Comparison of ENCODE assay signal across 19 cellular contexts in genomic region chr10:100943508-100943907, GRCh38.
"Had no signal": no experiment of that assay in that cellular context is flagged by ENCODE, and none has a peak within 500 bp of the region (broad histone marks: within the 10 kb centered on the region; RNA-seq: fewer than 3 reads in every experiment).

No MANE protein-coding gene starts in this region.

- H3K9me3 Mint-ChIP-seq: activated T-cell treated with anti-CD3 and anti-CD28 coated beads, Interleukin-2, amount 50 U/mL, for 4 hours; memory B cell; neural crest cell; stimulated activated naive CD8-positive, alpha-beta T cell treated with anti-CD3 and anti-CD28 coated beads, Interleukin-15, amount 100 ng/mL, for 72 hours had no signal

- H3K27me3 ChIP-seq: gastrocnemius medialis, heart right ventricle, left lung, pancreas, testis, upper lobe of right lung had no signal

- ATAC-seq: gastrocnemius medialis, heart right ventricle, left lung, pancreas, Right ventricle myocardium inferior, upper lobe of right lung had no signal

- H3K27me3 Mint-ChIP-seq: memory B cell; stimulated activated naive CD8-positive, alpha-beta T cell treated with anti-CD3 and anti-CD28 coated beads, Interleukin-15, amount 100 ng/mL, for 72 hours had no signal

- H3K4me3 Mint-ChIP-seq: memory B cell, neural crest cell had no signal

- H3K27ac ChIP-seq: epithelial cell of prostate, gastrocnemius medialis, heart right ventricle, left lung, pancreas, SK-N-MC, testis, upper lobe of right lung had no signal

- H3K4me1 Mint-ChIP-seq: memory B cell, neural crest cell had no signal

- H3K9me3 ChIP-seq: gastrocnemius medialis, heart right ventricle, left lung, pancreas, testis, upper lobe of right lung had no signal

- DNase-seq: activated CD8-positive, alpha-beta memory T cell treated with anti-CD3 and anti-CD28 coated beads for 24 hours; activated T-cell treated with anti-CD3 and anti-CD28 coated beads, Interleukin-2, amount 50 U/mL, for 4 hours; cortex of kidney; effector CD8-positive, alpha-beta T cell; gastrocnemius medialis; heart right ventricle; islet precursor cell; left lung; pancreas; stimulated activated CD4-positive, alpha-beta T cell treated with anti-CD3 and anti-CD28 coated beads, Interleukin-4, amount 100 ng/mL, for 1 hour; stimulated activated CD8-positive, alpha-beta memory T cell treated with anti-CD3 and anti-CD28 coated beads, Interleukin-4, amount 100 ng/mL, for 48 hours; testis; upper lobe of right lung had no signal

- H3K4me1 ChIP-seq: gastrocnemius medialis, heart right ventricle, left lung, pancreas, testis, upper lobe of right lung had no signal

- H3K4me3 ChIP-seq: gastrocnemius medialis, heart right ventricle, left lung, pancreas, SK-N-MC, testis, upper lobe of right lung had no signal

- H3K27ac Mint-ChIP-seq: memory B cell had no signal
